ENCODE assay signal across 23 cellular contexts in the genomic region with DNA sequence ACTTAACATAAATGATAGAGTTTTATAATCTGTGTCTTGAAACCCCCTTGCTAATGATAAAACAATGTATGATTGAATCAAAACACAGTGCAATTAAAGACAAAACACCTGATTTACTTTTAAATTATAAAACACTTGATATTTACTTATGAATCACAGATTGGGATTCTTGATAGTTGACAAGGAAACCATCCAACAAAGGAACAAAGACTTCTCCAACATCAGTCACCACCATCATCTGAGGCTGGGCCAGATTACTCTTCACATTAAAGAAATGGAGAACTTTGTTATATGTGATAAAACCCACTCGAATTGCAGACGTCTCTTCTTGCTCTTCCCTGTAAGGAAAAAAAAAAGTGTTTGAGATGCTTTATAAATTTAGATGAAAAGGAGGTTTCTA.
A peak's percentile ranks its signal among the peaks of the same experiment; 100 is the strongest.
DNase-seq lines count a peak whose midpoint lies in the region; ATAC-seq and TF ChIP-seq lines count a peak whose summit lies in the region.
"Had no signal": no experiment of that assay in that cellular context is flagged by ENCODE, and none has a peak within 500 bp of the region (broad histone marks: within the 10 kb centered on the region; RNA-seq: fewer than 3 reads in every experiment).

No MANE protein-coding gene starts in this region.

- H3F3A ChIP-seq in GM23248 (ENCODE audit: insufficient read depth): peaks cover 76% of the 10 kb centered on the region

- H3K4me1 ChIP-seq in GM23248 (ENCODE audit: insufficient read depth) (peaks cover 56% of the 10 kb centered on the region), parathyroid adenoma (peaks cover 3% of the 10 kb centered on the region)
- H3K4me1 ChIP-seq: thyroid gland had no signal

- WGBS in GM23248 (ENCODE audit: low coverage in 1 of 2, low lambda C conversion rate in 2 of 2, missing lambda C conversion rate in 2 of 2), 2 experiments: 61 to 70% methylated on average over 2 of the region's 2 CpGs

- H2AFZ ChIP-seq in GM23248 (no peak overlapping the region), parathyroid adenoma (no peak overlapping the region)

- peak overlapping the region; percentile 73 for H3K27ac ChIP-seq in GM23248
- H3K27ac ChIP-seq in VCaP: peak overlapping the region; percentile 1; the same call in 1 of the 2 replicates
- H3K27ac ChIP-seq in parathyroid adenoma: peak overlapping the region; percentile 11
- H3K27ac ChIP-seq: ovary, right lobe of liver had no signal

- TF ChIP-seq CTCF in VCaP (conservative IDR thresholded peaks at IDR 0.05) (no peak), fibroblast of the aortic adventitia (IDR thresholded peaks at IDR 0.05; ENCODE audit: insufficient read depth, low read length) (no peak), parathyroid adenoma (IDR thresholded peaks at IDR 0.05) (no peak)

- DNase-seq in GM23248 (peak; percentile 67), fibroblast of the aortic adventitia (ENCODE audit: low read depth) (peak; percentile 48), hippocampal formation (lab: John Stamatoyannopoulos, UW) (no peak), NOMO-1 treated with DMSO at 0.1 percent for 48 hours (lab: John Stamatoyannopoulos, UW; ENCODE audit: unreplicated experiment) (no peak)
- DNase-seq: activated CD8-positive, alpha-beta T cell treated with anti-CD3 and anti-CD28 coated beads for 36 hours; activated gamma-delta T cell; endodermal cell; glutamatergic neuron; naive thymus-derived CD8-positive, alpha-beta T cell; NCI-H1417 treated with DMSO at 0.1 percent for 48 hours; NCI-H2081 treated with DMSO at 0.1 percent for 48 hours; NCI-H345; NCI-H82; ovary; right lobe of liver; stimulated activated CD4-positive, alpha-beta T cell treated with anti-CD3 and anti-CD28 coated beads, Interleukin-15, amount 100 ng/mL, for 24 hours; thyroid gland had no signal

- H3K4me3 ChIP-seq in GM23248 (no peak overlapping the region), fibroblast of the aortic adventitia (ENCODE audit: low read depth, low read length) (no peak overlapping the region), parathyroid adenoma (ENCODE audit: low read depth, low read length) (no peak overlapping the region)
- H3K4me3 ChIP-seq: coronary artery, ovary, right lobe of liver, thyroid gland had no signal

- ATAC-seq in GM19463 (IDR thresholded peaks at IDR 0.05; ENCODE audit: unreplicated experiment): no peak
- no peak for ATAC-seq in HG02642 (IDR thresholded peaks at IDR 0.05; ENCODE audit: poor library complexity, unreplicated experiment)
- ATAC-seq: activated CD4-positive, CD25-positive, alpha-beta regulatory T cell treated with anti-CD3 and anti-CD28 coated beads, Interleukin-2, amount 50 U/mL, for 24 hours; activated CD8-positive, alpha-beta T cell treated with anti-CD3 and anti-CD28 coated beads for 36 hours; naive thymus-derived CD8-positive, alpha-beta T cell; right lobe of liver had no signal

- H3K27me3 ChIP-seq in GM23248 (replicated peaks; ENCODE audit: insufficient read depth): no peaks in the 10 kb centered on the region
- no peaks in the 10 kb centered on the region for H3K27me3 ChIP-seq in parathyroid adenoma (ENCODE audit: control insufficient read depth, insufficient read depth, low read length)
- H3K27me3 ChIP-seq: ovary, right lobe of liver, thyroid gland had no signal

- H3K9me2 ChIP-seq in GM23248 (ENCODE audit: insufficient read depth): no peaks in the 10 kb centered on the region

- H3K79me2 ChIP-seq in GM23248 (ENCODE audit: insufficient read depth): peaks cover 89% of the 10 kb centered on the region
- no peaks in the 10 kb centered on the region for H3K79me2 ChIP-seq in parathyroid adenoma

- H3K9ac ChIP-seq in GM23248 (peak overlapping the region; percentile 21), parathyroid adenoma (no peak overlapping the region)

- H3K9me3 ChIP-seq in GM23248 (ENCODE audit: low read depth) (no peaks in the 10 kb centered on the region), parathyroid adenoma (ENCODE audit: control insufficient read depth, low read length) (no peaks in the 10 kb centered on the region)
- H3K9me3 ChIP-seq: ovary, right lobe of liver, thyroid gland had no signal

- no peaks in the 10 kb centered on the region for H4K20me1 ChIP-seq in GM23248 (ENCODE audit: insufficient read depth)

- H3K4me2 ChIP-seq in GM23248 (ENCODE audit: unreplicated experiment): peak overlapping the region; percentile 63
- no peak overlapping the region for H3K4me2 ChIP-seq in parathyroid adenoma (ENCODE audit: low read length)

- in situ Hi-C loops in GM23248 (cut with MboI): loop anchor here (25.0 kb wide), 1 partner anchor 210 kb away; no protein-coding TSS in a partner anchor

- H3K36me3 ChIP-seq in GM23248 (ENCODE audit: low read depth) (peaks cover 84% of the 10 kb centered on the region), parathyroid adenoma (ENCODE audit: control insufficient read depth, insufficient read depth, low read length) (no peaks in the 10 kb centered on the region)
- H3K36me3 ChIP-seq: ovary had no signal

Comparison
In these comparisons a context has a peak if more than half of its experiments do, and no peak if none do; other contexts are left out.
1. DNase-seq: peak in GM23248 (single experiment) and fibroblast of the aortic adventitia (single experiment); none in hippocampal formation (0 of 2) and NOMO-1 treated with DMSO at 0.1 percent for 48 hours (single experiment).
2. H3K27ac ChIP-seq: peak in every context shown above with its lines; median percentile 73 in GM23248; 11 in parathyroid adenoma; 1 in VCaP.